ENCODE assay signal across 8 cellular contexts in genomic region chr2:43131051-43131889, GRCh38.
A peak's percentile ranks its signal among the peaks of the same experiment; 100 is the strongest.
DNase-seq lines count a peak whose midpoint lies in the region; ATAC-seq lines count a peak whose summit lies in the region.

No MANE protein-coding gene starts in this region.

- ATAC-seq in GM21619 (IDR thresholded peaks at IDR 0.05; ENCODE audit: unreplicated experiment) = peak; percentile 43

- no peak overlapping the region for H3K4me3 ChIP-seq in mesenchymal stem cell (ENCODE audit: insufficient read depth in 1 of 2, low read depth in 1 of 2, low read length in 2 of 2)

- H3K18ac ChIP-seq in mesenchymal stem cell (ENCODE audit: low read depth in 1 of 2, low read length in 2 of 2) = peak overlapping the region in 1 of 2 experiments; percentile 84

- H2BK120ac ChIP-seq in mesenchymal stem cell (ENCODE audit: low read depth, low read length) = no peak overlapping the region

- H3K4me2 ChIP-seq in mesenchymal stem cell (ENCODE audit: low read length, poor library complexity, severe bottlenecking) = no peak overlapping the region

- no peak overlapping the region for H3K27ac ChIP-seq in mesenchymal stem cell (ENCODE audit: low read length, poor library complexity, severe bottlenecking)

- H4K8ac ChIP-seq in mesenchymal stem cell (ENCODE audit: low read length) = no peak overlapping the region

- peaks cover 29% of the 10 kb centered on the region for H3K4me1 ChIP-seq in mesenchymal stem cell (ENCODE audit: control insufficient read depth, insufficient read depth, low read depth, low read length)

- H3K4ac ChIP-seq in mesenchymal stem cell (ENCODE audit: low read depth in 1 of 2, low read length in 2 of 2) = peak overlapping the region in 1 of 2 experiments; percentile 25

- H3K9ac ChIP-seq in mesenchymal stem cell (ENCODE audit: low read length) = no peak overlapping the region

- no peaks in the 10 kb centered on the region for H3K9me3 ChIP-seq in mesenchymal stem cell (ENCODE audit: control insufficient read depth, low read length)

- H4K91ac ChIP-seq in mesenchymal stem cell (ENCODE audit: low read length) = peak overlapping the region; percentile 58

- H2AFZ ChIP-seq in mesenchymal stem cell (ENCODE audit: low read depth, low read length) = peak overlapping the region; percentile 0

- H3K27me3 ChIP-seq in mesenchymal stem cell (ENCODE audit: control insufficient read depth in 1 of 2, insufficient read depth in 1 of 2, low read length in 2 of 2) = no peaks in the 10 kb centered on the region

- DNase-seq in COR-L47 (lab: John Stamatoyannopoulos, UW) (peak; percentile 65), NCI-H146 treated with DMSO at 0.1 percent for 48 hours (lab: John Stamatoyannopoulos, UW; ENCODE audit: unreplicated experiment) (peak; percentile 51), dermis microvascular lymphatic vessel endothelial cell (ENCODE audit: low read depth in 2 of 2) (peak; percentile 68 to 89), mesenchymal stem cell (peak; percentile 88), NCI-H2029 treated with DMSO at 0.1 percent for 48 hours (lab: John Stamatoyannopoulos, UW) (no peak)
- DNase-seq in activated CD4-positive, alpha-beta T cell treated with anti-CD3 and anti-CD28 coated beads, Interleukin-2, amount 50 U/mL, for 4 hours = peak; percentile 58 to 59
- peak; percentile 62 to 70 for DNase-seq in stimulated activated CD8-positive, alpha-beta memory T cell treated with anti-CD3 and anti-CD28 coated beads, Interleukin-4, amount 100 ng/mL, for 1 hour (ENCODE audit: low read depth in 2 of 2, low spot score in 1 of 2)

- H2AK5ac ChIP-seq in mesenchymal stem cell (ENCODE audit: low read length, severe bottlenecking) = peak overlapping the region; percentile 55

- WGBS in mesenchymal stem cell = 53% methylated on average over 18 of the region's 18 CpGs

- peak overlapping the region; percentile 56 to 95 for H2BK12ac ChIP-seq in mesenchymal stem cell (ENCODE audit: low read length in 2 of 2)

- H3K23ac ChIP-seq in mesenchymal stem cell (ENCODE audit: low read length in 2 of 2) = no peak overlapping the region

- no peak overlapping the region for H2BK15ac ChIP-seq in mesenchymal stem cell (ENCODE audit: low read depth, poor library complexity, severe bottlenecking)

- no peaks in the 10 kb centered on the region for H3K79me1 ChIP-seq in mesenchymal stem cell (replicated peaks; ENCODE audit: low read length, poor library complexity, severe bottlenecking)

- H2BK5ac ChIP-seq in mesenchymal stem cell (ENCODE audit: low read depth, low read length, poor library complexity, severe bottlenecking) = no peak overlapping the region

- peak overlapping the region in 1 of 2 experiments; percentile 72 for H3K14ac ChIP-seq in mesenchymal stem cell (ENCODE audit: low read length in 2 of 2)

- no peaks in the 10 kb centered on the region for H3K36me3 ChIP-seq in mesenchymal stem cell (ENCODE audit: control insufficient read depth in 1 of 2, insufficient read depth in 2 of 2, low read depth in 1 of 2, low read length in 2 of 2)
